In the genomic region with DNA sequence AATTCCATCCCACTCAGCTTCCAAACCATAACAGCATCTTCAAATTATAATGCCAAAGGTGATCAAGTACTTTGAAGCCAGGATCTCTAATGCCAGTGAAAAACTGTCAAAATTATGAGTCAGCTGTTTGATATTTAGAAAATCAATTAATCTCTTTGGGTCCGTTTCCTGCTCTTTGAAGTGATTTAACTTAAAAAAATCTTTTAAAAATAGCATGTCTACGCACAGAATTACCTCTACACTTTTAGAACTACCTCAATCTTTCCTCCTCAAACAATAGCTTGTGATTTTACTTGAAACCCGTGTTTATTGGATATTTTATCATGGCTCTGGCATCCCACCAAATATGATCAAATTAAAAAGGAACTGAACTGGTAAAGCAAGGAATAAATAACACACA, we compare ENCODE assay signal across 29 cellular contexts.
"Had no signal": no experiment of that assay in that cellular context is flagged by ENCODE, and none has a peak within 500 bp of the region (broad histone marks: within the 10 kb centered on the region; RNA-seq: fewer than 3 reads in every experiment).

No MANE protein-coding gene starts in this region.

- H3K4me1 Mint-ChIP-seq: neural crest cell had no signal

- H3K4me3 ChIP-seq: esophagus squamous epithelium, hepatocyte, pancreas, prostate gland, right atrium auricular region, stomach, thyroid gland had no signal

- H3K27me3 ChIP-seq: esophagus squamous epithelium, hepatocyte, pancreas, right atrium auricular region, stomach, thyroid gland had no signal

- H3K4me2 ChIP-seq: hepatocyte had no signal

- H3K9me3 Mint-ChIP-seq: endodermal cell had no signal

- ATAC-seq: activated CD4-positive, CD25-positive, alpha-beta regulatory T cell treated with anti-CD3 and anti-CD28 coated beads, Interleukin-2, amount 50 U/mL, for 24 hours; naive thymus-derived CD4-positive, alpha-beta T cell; pancreas; stimulated activated naive B cell treated with anti-CD40 and anti-IgM and Interleukin-4, amounts not matched to agents 10 μg/mL and 1 μg/mL and 100 μg/mL, for 72 hours had no signal

- H3K79me2 ChIP-seq: hepatocyte had no signal

- H2AFZ ChIP-seq: hepatocyte had no signal

- H3K36me3 ChIP-seq: esophagus squamous epithelium, pancreas, prostate gland, right atrium auricular region, stomach, thyroid gland, WERI-Rb-1 had no signal

- H3K9me3 ChIP-seq: esophagus squamous epithelium, pancreas, prostate gland, right atrium auricular region, stomach, thyroid gland had no signal

- H3K27ac Mint-ChIP-seq: activated naive CD8-positive, alpha-beta T cell; endodermal cell; naive thymus-derived CD4-positive, alpha-beta T cell; stimulated activated naive B cell treated with anti-CD40 and anti-IgM and Interleukin-4, amounts not matched to agents 10 μg/mL and 1 μg/mL and 100 μg/mL, for 72 hours; T-helper 1 cell treated with Interleukin-12 subunit alpha and Interleukin-12 subunit beta and Interleukin-4 antibody, amounts not matched to agents 30 μg/mL and 1 μg/mL, for 36 hours had no signal

- H3K4me3 Mint-ChIP-seq: activated naive CD8-positive, alpha-beta T cell; endodermal cell; naive thymus-derived CD4-positive, alpha-beta T cell; neural crest cell; stimulated activated naive B cell treated with anti-CD40 and anti-IgM and Interleukin-4, amounts not matched to agents 10 μg/mL and 1 μg/mL and 100 μg/mL, for 72 hours; T-helper 1 cell treated with Interleukin-12 subunit alpha and Interleukin-12 subunit beta and Interleukin-4 antibody, amounts not matched to agents 30 μg/mL and 1 μg/mL, for 36 hours had no signal

- H3K27me3 Mint-ChIP-seq: activated naive CD8-positive, alpha-beta T cell had no signal

- H3K27ac ChIP-seq: esophagus squamous epithelium, hepatocyte, pancreas, prostate gland, right atrium auricular region, stomach, thyroid gland, WERI-Rb-1 had no signal

- DNase-seq: activated CD4-positive, alpha-beta T cell treated with anti-CD3 and anti-CD28 coated beads for 48 hours; activated CD4-positive, alpha-beta T cell treated with anti-CD3 and anti-CD28 coated beads, Interleukin-2, amount 50 U/mL, for 48 hours; activated CD8-positive, alpha-beta memory T cell treated with anti-CD3 and anti-CD28 coated beads for 24 hours; activated effector memory CD4-positive, alpha-beta T cell treated with Interleukin-2 at 50 U/mL for 16 hours; activated naive CD4-positive, alpha-beta T cell treated with Interleukin-2 at 50 U/mL for 16 hours; anterior cingulate cortex; caudate nucleus; cortex of kidney; endodermal cell; esophagus squamous epithelium; midbrain; naive thymus-derived CD4-positive, alpha-beta T cell; nucleus accumbens; pancreas; stimulated activated CD4-positive, alpha-beta T cell treated with anti-CD3 and anti-CD28 coated beads, Interleukin-15, amount 100 ng/mL, for 24 hours; stimulated activated CD4-positive, alpha-beta T cell treated with anti-CD3 and anti-CD28 coated beads, Interleukin-2, amount 100 ng/mL, for 24 hours; stimulated activated naive B cell treated with anti-CD40 and anti-IgM and Interleukin-4, amounts not matched to agents 10 μg/mL and 1 μg/mL and 100 μg/mL, for 72 hours; stomach; SW 1271; T-helper 9 cell; thyroid gland; WERI-Rb-1 had no signal

- H3K4me1 ChIP-seq: prostate gland had no signal
